17 cellular contexts compared by ENCODE assay signal in genomic region chr10:72615985-72616384, GRCh38.
"Had no signal": no experiment of that assay in that cellular context is flagged by ENCODE, and none has a peak within 500 bp of the region (broad histone marks: within the 10 kb centered on the region; RNA-seq: fewer than 3 reads in every experiment).

No MANE protein-coding gene starts in this region.

- H3K4me3 Mint-ChIP-seq: activated CD4-positive, alpha-beta T cell treated with anti-CD3 and anti-CD28 coated beads, Interleukin-2, amount 10 ng/mL, durations not matched to agents 7 days and 5 days; activated CD8-positive, alpha-beta T cell treated with anti-CD3 and anti-CD28 coated beads, Interleukin-2, amount 10 ng/mL, durations not matched to agents 7 days and 5 days; memory B cell; T-cell had no signal

- H3K9me3 ChIP-seq: gastroesophageal sphincter, thyroid gland had no signal

- H3K36me3 ChIP-seq: brain microvascular endothelial cell, gastroesophageal sphincter, thyroid gland had no signal

- H3K27me3 ChIP-seq: brain microvascular endothelial cell, dorsolateral prefrontal cortex, gastroesophageal sphincter, thyroid gland had no signal

- H3K27me3 Mint-ChIP-seq: activated CD4-positive, alpha-beta T cell treated with anti-CD3 and anti-CD28 coated beads, Interleukin-2, amount 10 ng/mL, durations not matched to agents 7 days and 5 days; memory B cell; progenitor cell of endocrine pancreas; stimulated activated naive B cell treated with anti-CD40 and anti-IgM and Interleukin-4, amounts not matched to agents 10 μg/mL and 1 μg/mL and 100 μg/mL, for 72 hours; T-cell had no signal

- H3K4me3 ChIP-seq: dorsolateral prefrontal cortex, gastroesophageal sphincter, thyroid gland had no signal

- ATAC-seq: activated CD8-positive, alpha-beta T cell treated with anti-CD3 and anti-CD28 coated beads, Interleukin-2, amount 10 ng/mL, durations not matched to agents 7 days and 5 days; gastroesophageal sphincter; stimulated activated naive B cell treated with anti-CD40 and anti-IgM and Interleukin-4, amounts not matched to agents 10 μg/mL and 1 μg/mL and 100 μg/mL, for 72 hours; T-cell had no signal

- DNase-seq: activated CD4-positive, alpha-beta T cell treated with anti-CD3 and anti-CD28 coated beads, Interleukin-2, amount 10 ng/mL, durations not matched to agents 7 days and 5 days; activated CD4-positive, CD25-positive, alpha-beta regulatory T cell; activated CD8-positive, alpha-beta T cell treated with anti-CD3 and anti-CD28 coated beads, Interleukin-2, amount 10 ng/mL, durations not matched to agents 7 days and 5 days; activated effector memory CD4-positive, alpha-beta T cell treated with anti-CD3 and anti-CD28 coated beads, Interleukin-2, amount 50 U/mL, for 16 hours; activated T-cell treated with anti-CD3 and anti-CD28 coated beads, Interleukin-2, amount 50 U/mL, for 48 hours; aorta; brain microvascular endothelial cell; central memory CD4-positive, alpha-beta T cell; stimulated activated naive B cell treated with anti-CD40 and anti-IgM and Interleukin-4, amounts not matched to agents 10 μg/mL and 1 μg/mL and 100 μg/mL, for 72 hours; T-cell; T-helper 9 cell; thyroid gland had no signal

- H3K27ac Mint-ChIP-seq: activated CD4-positive, alpha-beta T cell treated with anti-CD3 and anti-CD28 coated beads, Interleukin-2, amount 10 ng/mL, durations not matched to agents 7 days and 5 days; activated CD8-positive, alpha-beta T cell treated with anti-CD3 and anti-CD28 coated beads, Interleukin-2, amount 10 ng/mL, durations not matched to agents 7 days and 5 days; memory B cell; progenitor cell of endocrine pancreas; stimulated activated naive B cell treated with anti-CD40 and anti-IgM and Interleukin-4, amounts not matched to agents 10 μg/mL and 1 μg/mL and 100 μg/mL, for 72 hours; T-cell had no signal

- H3K27ac ChIP-seq: brain microvascular endothelial cell, dorsolateral prefrontal cortex, epithelial cell of prostate, gastroesophageal sphincter, thyroid gland had no signal
